In the genomic region with DNA sequence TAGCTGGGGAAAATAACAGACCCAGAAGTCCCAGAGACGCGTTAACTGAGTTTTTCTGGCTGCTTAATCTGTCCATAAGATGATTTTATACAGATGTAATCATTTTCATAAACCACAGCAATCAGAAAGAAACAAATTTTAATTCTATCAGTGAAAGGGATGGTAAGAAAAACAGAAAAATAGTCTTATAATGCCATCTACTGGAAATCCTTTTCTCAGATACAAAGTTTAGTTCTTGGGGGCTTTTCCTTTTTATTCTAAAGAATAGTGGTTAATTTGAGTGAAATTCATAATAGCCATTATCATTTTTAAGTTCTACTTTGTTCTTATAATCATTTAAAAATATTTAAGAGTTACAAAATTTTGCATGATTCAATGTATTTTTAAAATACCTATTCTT, we compare ENCODE assay signal across 18 cellular contexts. TPM values are rescaled to one million over a fixed set of nuclear protein-coding genes. Genes with fewer than 3 reads are reported as not detected.
A peak's percentile ranks its signal among the peaks of the same experiment; 100 is the strongest.
DNase-seq lines count a peak whose midpoint lies in the region; ATAC-seq and TF ChIP-seq lines count a peak whose summit lies in the region.
"Had no signal": no experiment of that assay in that cellular context is flagged by ENCODE, and none has a peak within 500 bp of the region (broad histone marks: within the 10 kb centered on the region; RNA-seq: fewer than 3 reads in every experiment).

No MANE protein-coding gene starts in this region.

- peak; percentile 53 for TF ChIP-seq RAD21 in IMR-90 (IDR thresholded peaks at IDR 0.05; ENCODE audit: low read length)
- TF ChIP-seq RAD21 in neural cell (conservative IDR thresholded peaks at IDR 0.05): peak; percentile 40

- H3K4me1 Mint-ChIP-seq in chondrocyte (ENCODE audit: low read depth): peaks cover 5% of the 10 kb centered on the region

- TF ChIP-seq CTCF in A673 (conservative IDR thresholded peaks at IDR 0.05; ENCODE audit: low read depth, low read length): peak; percentile 41; the same call in 1 of the 2 replicates
- TF ChIP-seq CTCF in IMR-90 (conservative IDR thresholded peaks at IDR 0.05; ENCODE audit: low read depth, low read length): peak; percentile 47
- TF ChIP-seq CTCF in chondrocyte (IDR thresholded peaks at IDR 0.05): peak; percentile 78
- no peak for TF ChIP-seq CTCF in neural cell (IDR thresholded peaks at IDR 0.05; ENCODE audit: poor library complexity, severe bottlenecking)

- in situ Hi-C loops in IMR-90 (cut with MboI; ENCODE audit: low sequenced_read_pairs): loop anchor here (25.0 kb wide), 3 partner anchors 700 to 1450 kb away; no protein-coding TSS in a partner anchor

- no peaks in the 10 kb centered on the region for H3K79me2 ChIP-seq in neural cell (replicated peaks; ENCODE audit: insufficient read depth, low read length)

- dilution Hi-C loops in IMR-90 (cut with HindIII; ENCODE audit: low sequenced_read_pairs, unreplicated experiment): no loop called here

- CTCF ChIA-PET in A673 (lab: Charles Lee) (no interaction called here), IMR-90 (lab: Yijun Ruan, JAX) (interaction anchor here (1.2 kb wide), 1 partner anchor 255 kb away, joined by 3 read pairs; no protein-coding TSS in a partner anchor)

- H3K4ac ChIP-seq in IMR-90 (ENCODE audit: low read depth, low read length): no peak overlapping the region

- no peak overlapping the region for H3K27ac ChIP-seq in A673 (ENCODE audit: low read depth, low read length, poor library complexity, severe bottlenecking)
- no peak overlapping the region for H3K27ac ChIP-seq in IMR-90 (ENCODE audit: insufficient read depth, low read length)
- no peak overlapping the region for H3K27ac ChIP-seq in neural cell (ENCODE audit: low read length)
- H3K27ac ChIP-seq: A549, KMS-11 had no signal

- H2BK5ac ChIP-seq in IMR-90 (ENCODE audit: low read depth, low read length, poor library complexity, severe bottlenecking): peak overlapping the region; percentile 13

- no peaks in the 10 kb centered on the region for H3K9me3 Mint-ChIP-seq in chondrocyte (ENCODE audit: low read depth)
- H3K9me3 Mint-ChIP-seq: CD8-positive, alpha-beta T cell; GM23338 had no signal

- H3K36me3 ChIP-seq in A673 (ENCODE audit: insufficient read depth, low read length, poor library complexity, severe bottlenecking) (peaks cover 39% of the 10 kb centered on the region), IMR-90 (ENCODE audit: control insufficient read depth, insufficient read depth, low read length) (peaks cover 23% of the 10 kb centered on the region), neural cell (ENCODE audit: insufficient read depth, low read length) (peaks cover 10% of the 10 kb centered on the region)

- no peak for TF ChIP-seq POLR2A in IMR-90 (IDR thresholded peaks at IDR 0.05; ENCODE audit: low read depth, low read length)

- H3K4me3 ChIP-seq in A673 (ENCODE audit: low read depth, low read length, poor library complexity, severe bottlenecking): no peak overlapping the region
- no peak overlapping the region for H3K4me3 ChIP-seq in IMR-90 (ENCODE audit: insufficient read depth, low read depth, low read length)
- no peak overlapping the region for H3K4me3 ChIP-seq in neural cell (ENCODE audit: low read length)
- H3K4me3 ChIP-seq: A549, GM23338 had no signal

- no peak overlapping the region for H2BK120ac ChIP-seq in IMR-90 (ENCODE audit: low read depth, low read length)

- H3K23ac ChIP-seq in IMR-90 (ENCODE audit: low read depth, low read length): no peak overlapping the region

- TF ChIP-seq EP300 in neural cell (conservative IDR thresholded peaks at IDR 0.05; ENCODE audit: poor library complexity, severe bottlenecking): no peak

- H4K8ac ChIP-seq in IMR-90 (ENCODE audit: low read depth in 2 of 2, low read length in 2 of 2): no peak overlapping the region

- H4K5ac ChIP-seq in IMR-90 (ENCODE audit: low read depth, low read length): no peak overlapping the region

- H3K27me3 ChIP-seq in A673 (replicated peaks; ENCODE audit: insufficient read depth, low read depth, low read length, poor library complexity) (no peaks in the 10 kb centered on the region), IMR-90 (ENCODE audit: control insufficient read depth, insufficient read depth, low read length) (no peaks in the 10 kb centered on the region), neural cell (ENCODE audit: insufficient read depth, low read depth, low read length) (no peaks in the 10 kb centered on the region)

- no peak overlapping the region for H3K56ac ChIP-seq in IMR-90 (ENCODE audit: extremely low read depth, insufficient read depth, low read length)

- H3K4me1 ChIP-seq in A673 (ENCODE audit: insufficient read depth, low read length, poor library complexity, severe bottlenecking) (peaks cover 20% of the 10 kb centered on the region), IMR-90 (ENCODE audit: control insufficient read depth, insufficient read depth, low read length) (peaks cover 4% of the 10 kb centered on the region; the same call in 1 of the 2 replicates)
- H3K4me1 ChIP-seq: A549 had no signal

- H3K36me3 Mint-ChIP-seq in chondrocyte (ENCODE audit: low read depth): peaks cover 16% of the 10 kb centered on the region

- no peak overlapping the region for H3K4me3 Mint-ChIP-seq in chondrocyte (ENCODE audit: unreplicated experiment)
- H3K4me3 Mint-ChIP-seq: CD8-positive, alpha-beta T cell; GM23338 had no signal

- no peaks in the 10 kb centered on the region for H4K20me1 ChIP-seq in IMR-90 (ENCODE audit: insufficient read depth, low read length)
- H4K20me1 ChIP-seq in neural cell (ENCODE audit: insufficient read depth): no peaks in the 10 kb centered on the region

- intact Hi-C loops in A673 (cut with micrococcal nuclease; ENCODE audit: unreplicated experiment): loop anchor here (5.0 to 10.0 kb wide), 2 partner anchors 250 to 1443 kb away; no protein-coding TSS in a partner anchor
- intact Hi-C loops in IMR-90 (cut with micrococcal nuclease): loop anchor here (2.0 to 5.0 kb wide), 3 partner anchors 250 to 685 kb away; no protein-coding TSS in a partner anchor

- no peak overlapping the region for H3K14ac ChIP-seq in IMR-90 (replicated peaks; ENCODE audit: low read depth, low read length)

- H3K4me2 ChIP-seq in IMR-90 (ENCODE audit: low read depth, low read length) (no peak overlapping the region), neural cell (ENCODE audit: low read length) (no peak overlapping the region)
- H3K4me2 ChIP-seq: A549, GM23338, KMS-11 had no signal

- POLR2A ChIA-PET in A673 (lab: Charles Lee; ENCODE audit: low non-redundant PET) (no interaction called here), IMR-90 (lab: Charles Lee; ENCODE audit: unreplicated experiment) (no interaction called here)

- H2AFZ ChIP-seq in IMR-90 (replicated peaks; ENCODE audit: low read length, poor library complexity) (no peak overlapping the region), neural cell (ENCODE audit: low read depth, low read length) (no peak overlapping the region)
- H2AFZ ChIP-seq: GM23338 had no signal

- H2BK20ac ChIP-seq in IMR-90 (ENCODE audit: low read depth, low read length): no peak overlapping the region

- H3K9me3 ChIP-seq in A673 (ENCODE audit: low read depth, low read length, poor library complexity, severe bottlenecking) (no peaks in the 10 kb centered on the region), IMR-90 (ENCODE audit: control insufficient read depth, insufficient read depth, low read length) (no peaks in the 10 kb centered on the region), neural cell (ENCODE audit: low read length) (no peaks in the 10 kb centered on the region)
- H3K9me3 ChIP-seq: A549 had no signal

- no peak overlapping the region for H3K27ac Mint-ChIP-seq in chondrocyte (ENCODE audit: unreplicated experiment)
- H3K27ac Mint-ChIP-seq: CD8-positive, alpha-beta T cell; GM23338 had no signal

- BruUV-seq in A673 (replicated peaks; lab: Mats Ljungman, UMichigan) (no TSS peak), IMR-90 (replicated peaks; lab: Mats Ljungman, UMichigan) (no TSS peak)

- ATAC-seq in IMR-90 (ENCODE audit: low read depth) (no peak), HG03280 (IDR thresholded peaks at IDR 0.05; ENCODE audit: unreplicated experiment) (no peak)
- ATAC-seq: A549; CD8-positive, alpha-beta T cell; GM23338 had no signal

- no peak overlapping the region for H4K91ac ChIP-seq in IMR-90 (ENCODE audit: insufficient read depth, low read depth, low read length)

- no peaks in the 10 kb centered on the region for H3K9me2 ChIP-seq in neural cell (ENCODE audit: insufficient read depth, low read length)

- no peak overlapping the region for H3K18ac ChIP-seq in IMR-90 (ENCODE audit: low read depth, low read length)

- DNase-seq in A673 (ENCODE audit: low spot score) (no peak), IMR-90 (peak; percentile 11), chondrocyte (ENCODE audit: low spot score) (no peak), cortex of kidney (lab: John Stamatoyannopoulos, UW) (no peak)
- no peak for DNase-seq in activated CD4-positive, alpha-beta T cell treated with anti-CD3 and anti-CD28 coated beads for 48 hours
- DNase-seq in stimulated activated CD4-positive, alpha-beta T cell treated with anti-CD3 and anti-CD28 coated beads, Interleukin-2, amount 100 ng/mL, for 48 hours: no peak
- DNase-seq: CD8-positive, alpha-beta T cell; DMS79 treated with DMSO at 0.1 percent for 48 hours; MM.1S; NCI-H1105 treated with DMSO at 0.1 percent for 48 hours; NCI-H1930; NCI-H2171 treated with DMSO at 0.1 percent for 48 hours; NCI-H510A had no signal

- WGBS in IMR-90 (ENCODE audit: extremely low coverage in 2 of 2, insufficient read length in 1 of 2), 2 experiments: no CpG with 5 or more reads among the region's 2 CpGs

- peaks cover 5% of the 10 kb centered on the region for H3K9me1 ChIP-seq in IMR-90 (ENCODE audit: insufficient read depth, low read length)

- H3K79me1 ChIP-seq in IMR-90 (ENCODE audit: low read depth in 1 of 2, low read length in 2 of 2): peaks cover 3 to 25% of the 10 kb centered on the region in 2 experiments; a peak in 2 of 4 replicates

- no peaks in the 10 kb centered on the region for H3F3A ChIP-seq in neural cell (ENCODE audit: insufficient read depth, low read length, poor library complexity, severe bottlenecking)

- H2AK5ac ChIP-seq in IMR-90 (ENCODE audit: low read depth, low read length): no peak overlapping the region

- no peaks in the 10 kb centered on the region for H3K27me3 Mint-ChIP-seq in chondrocyte (ENCODE audit: low read depth)

- no peak overlapping the region for H3K9ac ChIP-seq in IMR-90 (ENCODE audit: low read depth, low read length)
- H3K9ac ChIP-seq in neural cell (ENCODE audit: low read length): no peak overlapping the region
- H3K9ac ChIP-seq: KMS-11 had no signal

- no peak overlapping the region for H2BK15ac ChIP-seq in IMR-90 (ENCODE audit: low read depth, low read length)

- H2AK9ac ChIP-seq in IMR-90 (replicated peaks; ENCODE audit: low read depth, low read length, poor library complexity): no peak overlapping the region

RNA-seq across cellular contexts. Expression of a gene that starts 44.4 kb away (rescaled TPM):
- total RNA-seq in A673 (2021): 143 and 149 TPM in 2 replicates
- total RNA-seq in IMR-90 (2012; rRNA removed): 36.4 and 41.4 TPM in 2 replicates
- 36.5 and 39.6 TPM in 2 replicates for polyA plus RNA-seq in IMR-90 (2012; rRNA removed)
- 6.8 and 22.8 TPM in 2 replicates for polyA plus RNA-seq in IMR-90 (2012; cell fraction: cytosol; rRNA removed)
- 24.8 and 75.9 TPM in 2 replicates for polyA plus RNA-seq in IMR-90 (2012; cell fraction: nucleus; rRNA removed; ENCODE audit: low replicate concordance)
- total RNA-seq in chondrocyte: 59.3 to 82.6 TPM (median 60.6 TPM) in 3 replicates
- 88.5 and 109 TPM in 2 replicates for polyA plus RNA-seq in neural cell
- polyA minus RNA-seq in neural cell: 89.4 and 129 TPM in 2 replicates

RNA-seq across cellular contexts. Expression of a gene that starts 44.6 kb away (rescaled TPM):
- total RNA-seq in A673 (2021) (31.9 and 33.7 TPM in 2 replicates), IMR-90 (2012; rRNA removed) (19.9 and 23.3 TPM in 2 replicates), chondrocyte (17.2 to 21.9 TPM (median 20.2 TPM) in 3 replicates)
- polyA plus RNA-seq in IMR-90 (2012; rRNA removed) (8.6 and 11.2 TPM in 2 replicates), neural cell (18.9 and 20.3 TPM in 2 replicates)
- 2.2 and 2.6 TPM in 2 replicates for polyA plus RNA-seq in IMR-90 (2012; cell fraction: cytosol; rRNA removed)
- polyA plus RNA-seq in IMR-90 (2012; cell fraction: nucleus; rRNA removed; ENCODE audit: low replicate concordance): 2.3 and 7.9 TPM in 2 replicates
- 48.5 and 53.9 TPM in 2 replicates for polyA minus RNA-seq in neural cell
